In genomic region chr9:98767196-98767595, GRCh38 we compare ENCODE assay signal across 25 cellular contexts. TPM values are rescaled to one million over a fixed set of nuclear protein-coding genes. Genes with fewer than 3 reads are reported as not detected.
A peak's percentile ranks its signal among the peaks of the same experiment; 100 is the strongest.
DNase-seq lines count a peak whose midpoint lies in the region; ATAC-seq and TF ChIP-seq lines count a peak whose summit lies in the region.
"Had no signal": no experiment of that assay in that cellular context is flagged by ENCODE, and none has a peak within 500 bp of the region (broad histone marks: within the 10 kb centered on the region; RNA-seq: fewer than 3 reads in every experiment).

No MANE protein-coding gene starts in this region.

- no peaks in the 10 kb centered on the region for H3K4me1 Mint-ChIP-seq in activated CD8-positive, alpha-beta memory T cell treated with anti-CD3 and anti-CD28 coated beads, Interleukin-2, amount 10 ng/mL, durations not matched to agents 7 days and 5 days
- H3K4me1 Mint-ChIP-seq: B cell had no signal

- peaks cover 9% of the 10 kb centered on the region for H3K36me3 Mint-ChIP-seq in activated CD8-positive, alpha-beta memory T cell treated with anti-CD3 and anti-CD28 coated beads, Interleukin-2, amount 10 ng/mL, durations not matched to agents 7 days and 5 days

- no peak for ATAC-seq in activated CD8-positive, alpha-beta memory T cell treated with anti-CD3 and anti-CD28 coated beads, Interleukin-2, amount 10 ng/mL, durations not matched to agents 7 days and 5 days
- ATAC-seq in HG03457 (IDR thresholded peaks at IDR 0.05; ENCODE audit: unreplicated experiment): no peak
- ATAC-seq: A549; CD8-positive, alpha-beta T cell; GM12878 had no signal

- H3K27ac Mint-ChIP-seq in activated CD8-positive, alpha-beta memory T cell treated with anti-CD3 and anti-CD28 coated beads, Interleukin-2, amount 10 ng/mL, durations not matched to agents 7 days and 5 days: no peak overlapping the region
- H3K27ac Mint-ChIP-seq: B cell; CD4-positive, alpha-beta T cell; CD8-positive, alpha-beta T cell had no signal

- H3K27me3 Mint-ChIP-seq in activated CD8-positive, alpha-beta memory T cell treated with anti-CD3 and anti-CD28 coated beads, Interleukin-2, amount 10 ng/mL, durations not matched to agents 7 days and 5 days: no peaks in the 10 kb centered on the region
- H3K27me3 Mint-ChIP-seq: B cell; CD4-positive, alpha-beta T cell had no signal

- no peak overlapping the region for H3K4me3 Mint-ChIP-seq in activated CD8-positive, alpha-beta memory T cell treated with anti-CD3 and anti-CD28 coated beads, Interleukin-2, amount 10 ng/mL, durations not matched to agents 7 days and 5 days
- H3K4me3 Mint-ChIP-seq: B cell; CD4-positive, alpha-beta T cell; CD8-positive, alpha-beta T cell had no signal

- no peak overlapping the region for H3K4me3 ChIP-seq in colonic mucosa
- no peak overlapping the region for H3K4me3 ChIP-seq in vagina
- H3K4me3 ChIP-seq: A549; BLaER1 treated with 17β-estradiol and CSF1 and Interleukin-3, amounts not matched to agents 10 nM and 100 nM; GM12878 had no signal

- H3K9me3 ChIP-seq in colonic mucosa: no peaks in the 10 kb centered on the region
- H3K9me3 ChIP-seq in vagina: no peaks in the 10 kb centered on the region
- H3K9me3 ChIP-seq: A549, Caco-2 had no signal

- H3K27me3 ChIP-seq in colonic mucosa (no peaks in the 10 kb centered on the region), vagina (no peaks in the 10 kb centered on the region)
- H3K27me3 ChIP-seq: BLaER1 treated with 17β-estradiol and CSF1 and Interleukin-3, amounts not matched to agents 10 nM and 100 nM had no signal

- H3K36me3 ChIP-seq in colonic mucosa: no peaks in the 10 kb centered on the region
- H3K36me3 ChIP-seq in vagina: peaks cover 0 to 21% of the 10 kb centered on the region in 2 donors

- peaks cover 2% of the 10 kb centered on the region for H3K9me3 Mint-ChIP-seq in activated CD8-positive, alpha-beta memory T cell treated with anti-CD3 and anti-CD28 coated beads, Interleukin-2, amount 10 ng/mL, durations not matched to agents 7 days and 5 days (ENCODE audit: low read depth)

- no peak for TF ChIP-seq POLR2A in vagina (IDR thresholded peaks at IDR 0.05)

- DNase-seq in activated CD8-positive, alpha-beta memory T cell treated with anti-CD3 and anti-CD28 coated beads, Interleukin-2, amount 10 ng/mL, durations not matched to agents 7 days and 5 days: peak; percentile 19
- no peak for DNase-seq in activated CD8-positive, alpha-beta memory T cell treated with anti-CD3 and anti-CD28 coated beads, Interleukin-2, amount 50 U/mL, for 48 hours
- DNase-seq in D341Med (ENCODE audit: low spot score) (peak; percentile 3), colonic mucosa (peak; percentile 11), vagina (ENCODE audit: extremely low spot score in 2 of 2) (peak; percentile 56 to 58), LoVo (ENCODE audit: low spot score) (no peak)
- DNase-seq: Caco-2; Calu3; CD4-positive, alpha-beta T cell; CD8-positive, alpha-beta T cell; DMS 273 treated with DMSO at 0.1 percent for 48 hours; DMS153; DMS53; DMS79; DND-41; EL; GDM1 had no signal

- H3K4me1 ChIP-seq in colonic mucosa: no peaks in the 10 kb centered on the region
- H3K4me1 ChIP-seq in vagina: no peaks in the 10 kb centered on the region
- H3K4me1 ChIP-seq: A549; BLaER1 treated with 17β-estradiol and CSF1 and Interleukin-3, amounts not matched to agents 10 nM and 100 nM; Caco-2 had no signal

- CTCF ChIA-PET in activated CD8-positive, alpha-beta memory T cell treated with anti-CD3 and anti-CD28 coated beads, Interleukin-2, amount 10 ng/mL, durations not matched to agents 7 days and 5 days (lab: Charles Lee): interaction anchor here (1.9 kb wide), 1 partner anchor 9 kb away, joined by 17 read pairs; no protein-coding TSS in a partner anchor

- TF ChIP-seq CTCF in colonic mucosa (IDR thresholded peaks at IDR 0.05): no peak
- TF ChIP-seq CTCF in vagina (IDR thresholded peaks at IDR 0.05): no peak

- no peak overlapping the region for H3K27ac ChIP-seq in colonic mucosa
- H3K27ac ChIP-seq in vagina: no peak overlapping the region
- H3K27ac ChIP-seq: 22Rv1; A549; BLaER1 treated with 17β-estradiol and CSF1 and Interleukin-3, amounts not matched to agents 10 nM and 100 nM; C4-2B had no signal

- intact Hi-C loops in colonic mucosa (cut with DNase I): no loop called here
- intact Hi-C loops in vagina (cut with DNase I): no loop called here

- no peak overlapping the region for H3K9ac ChIP-seq in colonic mucosa (ENCODE audit: low read depth in 2 of 2, low read length in 2 of 2)
- H3K9ac ChIP-seq: BLaER1 treated with 17β-estradiol and CSF1 and Interleukin-3, amounts not matched to agents 10 nM and 100 nM had no signal

RNA-seq across cellular contexts. Expression of gene ANKS6, which starts 29.2 kb away (rescaled TPM):
- 1 to 10 TPM; 6.5 to 9.2 TPM for total RNA-seq in activated CD8-positive, alpha-beta memory T cell treated with anti-CD3 and anti-CD28 coated beads, Interleukin-2, amount 10 ng/mL, durations not matched to agents 7 days and 5 days
- 10 to 100 TPM; 19.5 to 22.0 TPM for total RNA-seq in colonic mucosa
- 10.8 TPM for total RNA-seq in vagina

RNA-seq across cellular contexts. Expression of gene GALNT12, which starts 40.3 kb away (rescaled TPM):
- 1 to 10 TPM; 3.5 to 9.9 TPM for total RNA-seq in activated CD8-positive, alpha-beta memory T cell treated with anti-CD3 and anti-CD28 coated beads, Interleukin-2, amount 10 ng/mL, durations not matched to agents 7 days and 5 days
- total RNA-seq in colonic mucosa (100 to 1,000 TPM in 1 of 2 donors, 10 to 100 TPM in 1; 69.6 to 145 TPM), vagina (5.4 TPM)

RNA-seq across cellular contexts. Expression of gene GABBR2, which starts 58.5 kb away (rescaled TPM):
- total RNA-seq in activated CD8-positive, alpha-beta memory T cell treated with anti-CD3 and anti-CD28 coated beads, Interleukin-2, amount 10 ng/mL, durations not matched to agents 7 days and 5 days: not detected
- total RNA-seq in colonic mucosa (under 1 TPM in 1 of 2 donors, not detected in 1; 0.05 TPM), vagina (not detected)
- total RNA-seq: B cell; CD4-positive, alpha-beta T cell; CD8-positive, alpha-beta T cell; G401 had no signal

Comparison
In these comparisons a context has a peak if more than half of its experiments do, and no peak if none do; other contexts are left out.
1. DNase-seq: peak in activated CD8-positive, alpha-beta memory T cell treated with anti-CD3 and anti-CD28 coated beads, Interleukin-2, amount 10 ng/mL, durations not matched to agents 7 days and 5 days (single experiment), D341Med (single experiment), colonic mucosa (single experiment) and vagina (2 of 2); none in activated CD8-positive, alpha-beta memory T cell treated with anti-CD3 and anti-CD28 coated beads, Interleukin-2, amount 50 U/mL, for 48 hours (single experiment) and LoVo (single experiment).
2. RNA of gene GALNT12, which starts 40.3 kb away (total RNA-seq): 69.6 to 145 TPM in colonic mucosa; 3.5 to 9.9 TPM in activated CD8-positive, alpha-beta memory T cell treated with anti-CD3 and anti-CD28 coated beads, Interleukin-2, amount 10 ng/mL, durations not matched to agents 7 days and 5 days and 5.4 TPM in vagina (single experiment); every median in the first group is over 4 times any median in the second.